In the genomic region with DNA sequence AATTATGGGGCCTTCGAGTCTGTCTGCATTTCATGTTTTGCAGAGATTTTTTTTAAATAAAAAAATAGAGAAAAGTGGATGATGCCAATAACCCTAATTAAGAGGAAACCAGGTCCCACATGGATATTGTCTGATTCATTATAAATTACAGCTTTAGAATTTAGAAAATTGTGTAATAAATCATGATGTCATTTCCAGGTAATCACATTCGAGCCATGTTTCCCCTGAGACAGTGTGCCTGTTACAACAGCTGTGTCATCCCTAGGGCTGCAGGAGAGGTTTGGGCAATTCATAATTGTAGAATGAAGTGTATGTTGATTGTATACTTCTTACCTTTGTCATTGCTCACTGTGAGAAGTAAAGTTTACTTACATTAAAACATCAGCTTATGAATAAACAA, we compare ENCODE assay signal across 26 cellular contexts. TPM values are rescaled to one million over a fixed set of nuclear protein-coding genes. Genes with fewer than 3 reads are reported as not detected.
DNase-seq lines count a peak whose midpoint lies in the region; ATAC-seq and TF ChIP-seq lines count a peak whose summit lies in the region.
"Had no signal": no experiment of that assay in that cellular context is flagged by ENCODE, and none has a peak within 500 bp of the region (broad histone marks: within the 10 kb centered on the region; RNA-seq: fewer than 3 reads in every experiment).

No MANE protein-coding gene starts in this region.

- H3K36me3 ChIP-seq in BE2C, result no peaks in the 10 kb centered on the region; the same call in none of the 2 replicates
- H3K36me3 ChIP-seq: gastrocnemius medialis, thyroid gland had no signal

- no peak overlapping the region for H3K4me3 ChIP-seq in BE2C (ENCODE audit: low read depth, low read length)
- H3K4me3 ChIP-seq: body of pancreas, gastrocnemius medialis, GM12878, smooth muscle cell, thyroid gland had no signal

- H3K9me3 ChIP-seq in BE2C, result no peaks in the 10 kb centered on the region
- H3K9me3 ChIP-seq: body of pancreas, gastrocnemius medialis, thyroid gland had no signal

- peak; percentile 74 for DNase-seq in BE2C
- DNase-seq in COR-L47 (lab: John Stamatoyannopoulos, UW), result peak; percentile 60
- DNase-seq in NCI-H2081 (lab: John Stamatoyannopoulos, UW), result peak; percentile 71 to 92
- DNase-seq in SHP77 treated with DMSO at 0.1 percent for 48 hours (lab: John Stamatoyannopoulos, UW), result peak; percentile 57
- no peak for DNase-seq in stimulated activated CD4-positive, alpha-beta T cell treated with anti-CD3 and anti-CD28 coated beads, Interleukin-4, amount 100 ng/mL, for 1 hour
- no peak for DNase-seq in dermis blood vessel endothelial cell
- DNase-seq: activated CD4-positive, CD25-positive, alpha-beta regulatory T cell treated with anti-CD3 and anti-CD28 coated beads, Interleukin-2, amount 50 U/mL, for 72 hours; activated CD8-positive, alpha-beta T cell treated with anti-CD3 and anti-CD28 coated beads for 36 hours; activated gamma-delta T cell; activated T-cell treated with anti-CD3 and anti-CD28 coated beads for 4 hours; body of pancreas; CD4-positive, alpha-beta memory T cell; DND-41; effector CD8-positive, alpha-beta T cell; gastrocnemius medialis; kidney; MV-4-11; NCI-H446 treated with DMSO at 0.1 percent for 48 hours; stimulated activated naive CD8-positive, alpha-beta T cell treated with anti-CD3 and anti-CD28 coated beads, Interleukin-15, Interleukin-2, amounts not matched to agents 100 U/mL and 50 U/mL, for 24 hours; thyroid gland had no signal

- H3K27me3 ChIP-seq in BE2C, result no peaks in the 10 kb centered on the region
- H3K27me3 ChIP-seq: body of pancreas, gastrocnemius medialis, thyroid gland had no signal

- TF ChIP-seq CTCF in BE2C (IDR thresholded peaks at IDR 0.05; ENCODE audit: low read depth, low read length), result no peak

- ATAC-seq in HG03135 (IDR thresholded peaks at IDR 0.05; ENCODE audit: unreplicated experiment), result no peak
- ATAC-seq: activated CD8-positive, alpha-beta T cell treated with anti-CD3 and anti-CD28 coated beads for 36 hours; body of pancreas; esophagus mucosa; gastrocnemius medialis; GM12878; Right ventricle myocardium inferior; stimulated activated naive CD8-positive, alpha-beta T cell treated with anti-CD3 and anti-CD28 coated beads, Interleukin-15, Interleukin-2, amounts not matched to agents 100 U/mL and 50 U/mL, for 24 hours had no signal

- peaks cover 70% of the 10 kb centered on the region for H3K4me1 ChIP-seq in BE2C
- H3K4me1 ChIP-seq: body of pancreas, gastrocnemius medialis had no signal

RNA-seq across cellular contexts. Expression of a gene that starts 38.3 kb away (rescaled TPM):
- polyA plus RNA-seq in BE2C (2012; ENCODE audit: insufficient read depth, insufficient read length, low read depth), result 144 TPM
- total RNA-seq in dermis blood vessel endothelial cell, result 2.2 and 3.4 TPM in 2 replicates
- total RNA-seq: OCI-LY7 had no signal
- polyA plus RNA-seq: CD4-positive, alpha-beta memory T cell had no signal

Comparison
In these comparisons a context has a peak if more than half of its experiments do, and no peak if none do; other contexts are left out.
1. DNase-seq: peak in BE2C (single experiment), COR-L47 (single experiment), NCI-H2081 (2 of 2) and SHP77 treated with DMSO at 0.1 percent for 48 hours (single experiment); none in stimulated activated CD4-positive, alpha-beta T cell treated with anti-CD3 and anti-CD28 coated beads, Interleukin-4, amount 100 ng/mL, for 1 hour (single experiment) and dermis blood vessel endothelial cell (single experiment).